In genomic region chr20:59010995-59011873, GRCh38 we compare ENCODE assay signal across 10 cellular contexts. TPM values are rescaled to one million over a fixed set of nuclear protein-coding genes. Genes with fewer than 3 reads are reported as not detected.
A peak's percentile ranks its signal among the peaks of the same experiment; 100 is the strongest.
DNase-seq lines count a peak whose midpoint lies in the region; ATAC-seq lines count a peak whose summit lies in the region.
"Had no signal": no experiment of that assay in that cellular context is flagged by ENCODE, and none has a peak within 500 bp of the region (broad histone marks: within the 10 kb centered on the region; RNA-seq: fewer than 3 reads in every experiment).

No MANE protein-coding gene starts in this region.

- H3K4me2 ChIP-seq in trophoblast cell (ENCODE audit: low read length) = no peak overlapping the region

- H4K12ac ChIP-seq in trophoblast cell (ENCODE audit: low read depth, low read length) = no peak overlapping the region

- no peaks in the 10 kb centered on the region for H3K27me3 Mint-ChIP-seq in naive thymus-derived CD4-positive, alpha-beta T cell
- H3K27me3 Mint-ChIP-seq: activated T-helper 17 cell treated with anti-CD3 and anti-CD28 coated beads, Interleukin-2, amount 50 U/mL, for 72 hours had no signal

- no peaks in the 10 kb centered on the region for H3K9me3 ChIP-seq in SJSA1 (replicated peaks)
- H3K9me3 ChIP-seq in trophoblast cell (ENCODE audit: insufficient read depth, low read depth, low read length) = no peaks in the 10 kb centered on the region
- H3K9me3 ChIP-seq in naive thymus-derived CD4-positive, alpha-beta T cell (ENCODE audit: control insufficient read depth in 2 of 3, low read length in 3 of 3) = no peaks in the 10 kb centered on the region

- H3K23ac ChIP-seq in trophoblast cell (ENCODE audit: low read length) = no peak overlapping the region

- CTCF ChIA-PET in naive thymus-derived CD4-positive, alpha-beta T cell (lab: Charles Lee) = no interaction called here

- H2BK5ac ChIP-seq in trophoblast cell (ENCODE audit: low read depth, low read length, poor library complexity) = peak overlapping the region; percentile 78

- H3K27ac ChIP-seq in SJSA1 (peak overlapping the region; percentile 99), trophoblast cell (ENCODE audit: low read depth, low read length) (peak overlapping the region; percentile 88)
- no peak overlapping the region for H3K27ac ChIP-seq in naive thymus-derived CD4-positive, alpha-beta T cell (ENCODE audit: low read depth, low read length)

- H3K4me3 Mint-ChIP-seq in naive thymus-derived CD4-positive, alpha-beta T cell = no peak overlapping the region
- H3K4me3 Mint-ChIP-seq: activated T-helper 17 cell treated with anti-CD3 and anti-CD28 coated beads, Interleukin-2, amount 50 U/mL, for 72 hours had no signal

- H3K4me1 Mint-ChIP-seq in naive thymus-derived CD4-positive, alpha-beta T cell = peaks cover 17 to 42% (median 33%) of the 10 kb centered on the region in 7 donors

- POLR2A ChIA-PET in naive thymus-derived CD4-positive, alpha-beta T cell (lab: Charles Lee) = no interaction called here

- no peak overlapping the region for H2AK5ac ChIP-seq in trophoblast cell (ENCODE audit: low read length)

- H3K4me1 ChIP-seq in SJSA1 (replicated peaks) = peaks cover 65% of the 10 kb centered on the region
- peaks cover 29 to 32% of the 10 kb centered on the region in 2 experiments for H3K4me1 ChIP-seq in trophoblast cell (ENCODE audit: control insufficient read depth in 1 of 2, insufficient read depth in 2 of 2, low read length in 2 of 2)
- peaks cover 13 to 17% of the 10 kb centered on the region in 2 donors for H3K4me1 ChIP-seq in naive thymus-derived CD4-positive, alpha-beta T cell (ENCODE audit: control insufficient read depth in 2 of 2, insufficient read depth in 2 of 2, low read length in 2 of 2)

- no peak overlapping the region for H3K4ac ChIP-seq in trophoblast cell (ENCODE audit: low read depth, low read length)

- H3K9me3 Mint-ChIP-seq in naive thymus-derived CD4-positive, alpha-beta T cell = no peaks in the 10 kb centered on the region
- H3K9me3 Mint-ChIP-seq: activated T-helper 17 cell treated with anti-CD3 and anti-CD28 coated beads, Interleukin-2, amount 50 U/mL, for 72 hours had no signal

- H3K79me1 ChIP-seq in trophoblast cell (ENCODE audit: low read length) = peaks cover 26% of the 10 kb centered on the region

- H3K36me3 Mint-ChIP-seq in naive thymus-derived CD4-positive, alpha-beta T cell = no peaks in the 10 kb centered on the region

- DNase-seq in EL (peak; percentile 91), SJSA1 (ENCODE audit: low read depth in 1 of 2, low spot score in 2 of 2) (peak; percentile 91 to 92), trophoblast cell (peak; percentile 42 to 72), NCI-H1092 treated with DMSO at 0.1 percent for 48 hours (lab: John Stamatoyannopoulos, UW) (no peak)
- DNase-seq in naive thymus-derived CD4-positive, alpha-beta T cell = no peak
- DNase-seq: NCI-H2171 treated with DMSO at 0.1 percent for 48 hours had no signal

- H3K79me2 ChIP-seq in trophoblast cell (ENCODE audit: control insufficient read depth, insufficient read depth, low read length, poor library complexity) = peaks cover 7% of the 10 kb centered on the region

- ATAC-seq in esophagus mucosa = peak; percentile 14
- ATAC-seq in GM18520 (IDR thresholded peaks at IDR 0.05; ENCODE audit: unreplicated experiment) = no peak
- ATAC-seq in naive thymus-derived CD4-positive, alpha-beta T cell = no peak
- no peak for ATAC-seq in HG03097 (IDR thresholded peaks at IDR 0.05; ENCODE audit: low FRiP score, unreplicated experiment)
- ATAC-seq: activated T-helper 17 cell treated with anti-CD3 and anti-CD28 coated beads, Interleukin-2, amount 50 U/mL, for 72 hours had no signal

- H2AFZ ChIP-seq in trophoblast cell (ENCODE audit: insufficient read depth, low read length, poor library complexity) = no peak overlapping the region

- intact Hi-C loops in naive thymus-derived CD4-positive, alpha-beta T cell (cut with micrococcal nuclease) = no loop called here

- H3K27ac Mint-ChIP-seq in naive thymus-derived CD4-positive, alpha-beta T cell = peak overlapping the region in 1 of 9 donors; percentile 34
- H3K27ac Mint-ChIP-seq: activated T-helper 17 cell treated with anti-CD3 and anti-CD28 coated beads, Interleukin-2, amount 50 U/mL, for 72 hours had no signal

- peak overlapping the region; percentile 19 for H2BK12ac ChIP-seq in trophoblast cell (ENCODE audit: low read length)

- H3K27me3 ChIP-seq in SJSA1 (replicated peaks) (no peaks in the 10 kb centered on the region), trophoblast cell (ENCODE audit: insufficient read depth, low read length) (no peaks in the 10 kb centered on the region)
- H3K27me3 ChIP-seq in naive thymus-derived CD4-positive, alpha-beta T cell (ENCODE audit: control insufficient read depth in 2 of 2, insufficient read depth in 2 of 2, low read length in 2 of 2) = no peaks in the 10 kb centered on the region

- peak overlapping the region; percentile 38 for H3K18ac ChIP-seq in trophoblast cell (ENCODE audit: low read length)

- H3K14ac ChIP-seq in trophoblast cell (ENCODE audit: low read length) = no peak overlapping the region

- H3K36me3 ChIP-seq in SJSA1 (peaks cover 12% of the 10 kb centered on the region), trophoblast cell (ENCODE audit: control insufficient read depth in 1 of 2, insufficient read depth in 2 of 2, low read length in 2 of 2) (no peaks in the 10 kb centered on the region)
- H3K36me3 ChIP-seq in naive thymus-derived CD4-positive, alpha-beta T cell (ENCODE audit: control insufficient read depth in 2 of 3, insufficient read depth in 3 of 3, low read length in 3 of 3) = no peaks in the 10 kb centered on the region

- no peak overlapping the region for H3K4me3 ChIP-seq in SJSA1
- H3K4me3 ChIP-seq in trophoblast cell (ENCODE audit: low read depth, low read length) = no peak overlapping the region
- H3K4me3 ChIP-seq in naive thymus-derived CD4-positive, alpha-beta T cell (ENCODE audit: low read length) = no peak overlapping the region

- H4K8ac ChIP-seq in trophoblast cell (ENCODE audit: low read depth, low read length) = no peak overlapping the region

- no CpG with 5 or more reads among the region's 17 CpGs for WGBS in trophoblast cell (ENCODE audit: extremely low coverage, insufficient coverage, insufficient read length)

- H4K91ac ChIP-seq in trophoblast cell (ENCODE audit: low read depth, low read length) = peak overlapping the region; percentile 82

- no peak overlapping the region for H3K9ac ChIP-seq in trophoblast cell (ENCODE audit: low read length)

- peak overlapping the region; percentile 81 for H2BK120ac ChIP-seq in trophoblast cell (ENCODE audit: insufficient read depth, low read length, poor library complexity)

RNA-seq across cellular contexts. Expression of gene CTSZ, which starts 4.2 kb away (rescaled TPM):
- 140 and 168 TPM in 2 replicates for total RNA-seq in SJSA1 (2014; rRNA removed; shearing (Covaris generic))
- 23.8 TPM for total RNA-seq in esophagus mucosa
- polyA plus RNA-seq in trophoblast cell (2013) = 62.0 and 62.5 TPM in 2 replicates
- 100 to 1,000 TPM in 1 of 5 experiments, 10 to 100 TPM in 4; 29.5 to 165 (median 34.1) TPM for total RNA-seq in naive thymus-derived CD4-positive, alpha-beta T cell
- polyA plus RNA-seq in naive thymus-derived CD4-positive, alpha-beta T cell = 1 to 10 TPM; 1.0 to 3.0 TPM

RNA-seq across cellular contexts. Expression of gene TUBB1, which starts 8.0 kb away (rescaled TPM):
- 0.05 TPM in 1 of 2 replicates, not detected in the other for total RNA-seq in SJSA1 (2014; rRNA removed; shearing (Covaris generic))
- not detected for total RNA-seq in esophagus mucosa
- polyA plus RNA-seq in trophoblast cell (2013) = 0.12 TPM in 2 replicates
- 1 to 10 TPM in 1 of 5 experiments, under 1 TPM in 1, not detected in 3; 0.98 to 9.5 TPM for total RNA-seq in naive thymus-derived CD4-positive, alpha-beta T cell
- under 1 TPM; 0.14 to 0.22 TPM for polyA plus RNA-seq in naive thymus-derived CD4-positive, alpha-beta T cell

RNA-seq across cellular contexts. Expression of gene ATP5F1E, which starts 20.9 kb away (rescaled TPM):
- 47.4 and 48.4 TPM in 2 replicates for total RNA-seq in SJSA1 (2014; rRNA removed; shearing (Covaris generic))
- 60.8 TPM for total RNA-seq in esophagus mucosa
- polyA plus RNA-seq in trophoblast cell (2013) = 59.8 and 60.8 TPM in 2 replicates
- total RNA-seq in naive thymus-derived CD4-positive, alpha-beta T cell = 10 to 100 TPM; 57.0 to 81.7 (median 67.4) TPM
- 10 to 100 TPM; 31.4 to 75.7 TPM for polyA plus RNA-seq in naive thymus-derived CD4-positive, alpha-beta T cell

RNA-seq across cellular contexts. Expression of gene NELFCD, which starts 30.2 kb away (rescaled TPM):
- 43.9 and 50.0 TPM in 2 replicates for total RNA-seq in SJSA1 (2014; rRNA removed; shearing (Covaris generic))
- total RNA-seq in esophagus mucosa = 35.8 TPM
- polyA plus RNA-seq in trophoblast cell (2013) = 40.7 and 44.1 TPM in 2 replicates
- total RNA-seq in naive thymus-derived CD4-positive, alpha-beta T cell = 10 to 100 TPM; 84.5 to 96.1 (median 90.8) TPM
- 10 to 100 TPM; 65.0 to 81.6 TPM for polyA plus RNA-seq in naive thymus-derived CD4-positive, alpha-beta T cell

RNA-seq across cellular contexts. Expression of gene PRELID3B, which starts 31.4 kb away (rescaled TPM):
- 102 and 127 TPM in 2 replicates for total RNA-seq in SJSA1 (2014; rRNA removed; shearing (Covaris generic))
- total RNA-seq in esophagus mucosa = 62.5 TPM
- 15.5 and 16.5 TPM in 2 replicates for polyA plus RNA-seq in trophoblast cell (2013)
- 10 to 100 TPM; 37.1 to 70.4 (median 44.0) TPM for total RNA-seq in naive thymus-derived CD4-positive, alpha-beta T cell
- polyA plus RNA-seq in naive thymus-derived CD4-positive, alpha-beta T cell = 10 to 100 TPM; 17.6 to 27.4 TPM

Comparison
In these comparisons a context has a peak if more than half of its experiments do, and no peak if none do; other contexts are left out.
1. DNase-seq: peak in EL (single experiment), SJSA1 (2 of 2) and trophoblast cell (2 of 2); none in NCI-H1092 treated with DMSO at 0.1 percent for 48 hours (single experiment) and naive thymus-derived CD4-positive, alpha-beta T cell (0 of 9).